In the genomic region with DNA sequence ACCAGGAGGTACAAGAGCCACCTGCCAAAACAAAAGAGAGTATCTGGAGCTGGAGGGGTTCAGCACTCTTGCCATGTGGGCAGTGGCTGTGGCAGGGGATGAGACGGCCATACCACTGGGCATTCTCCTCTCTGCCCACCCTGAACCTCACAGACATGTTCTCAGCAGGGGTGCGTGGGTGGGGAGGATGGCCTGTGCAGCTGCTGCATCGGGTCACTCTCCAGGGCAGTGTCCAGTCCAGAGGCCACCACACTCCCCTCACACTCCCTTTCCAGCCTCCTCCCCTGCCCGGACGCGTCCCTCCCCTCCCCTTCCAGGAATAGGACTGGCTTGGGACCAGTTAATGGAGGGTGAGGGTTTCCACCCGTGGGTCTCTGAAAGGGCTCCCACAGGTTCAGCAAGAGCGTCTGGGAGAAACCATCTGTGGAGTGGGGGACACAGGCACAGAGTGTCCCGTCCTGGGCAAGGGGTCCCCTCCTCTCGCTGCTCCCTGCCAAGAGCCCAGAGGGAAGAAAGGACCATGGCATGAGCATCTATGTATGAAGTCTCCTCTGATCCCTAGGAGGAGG, we compare ENCODE assay signal across 9 cellular contexts. TPM values are rescaled to one million over a fixed set of nuclear protein-coding genes. Genes with fewer than 3 reads are reported as not detected.
DNase-seq lines count a peak whose midpoint lies in the region; ATAC-seq and TF ChIP-seq lines count a peak whose summit lies in the region.
"Had no signal": no experiment of that assay in that cellular context is flagged by ENCODE, and none has a peak within 500 bp of the region (broad histone marks: within the 10 kb centered on the region; RNA-seq: fewer than 3 reads in every experiment).

No MANE protein-coding gene starts in this region.

- H3K27me3 Mint-ChIP-seq in Caco-2 (ENCODE audit: insufficient read depth, unreplicated experiment) (no peaks in the 10 kb centered on the region), T-cell (peaks cover 0 to 3% of the 10 kb centered on the region in 2 donors)

- H3K4me1 ChIP-seq in Caco-2, result peaks cover 5% of the 10 kb centered on the region; the same call in 1 of the 2 replicates
- no peaks in the 10 kb centered on the region for H3K4me1 ChIP-seq in prostate gland (replicated peaks)

- no peak for TF ChIP-seq POLR2A in prostate gland (IDR thresholded peaks at IDR 0.05)

- POLR2A ChIA-PET in Caco-2 (lab: Charles Lee), result interaction anchor here (1.0 kb wide), 1 partner anchor 148 kb away, joined by 3 read pairs; the partner anchor contains the start of genes C12orf57 and RNU7-1
- POLR2A ChIA-PET in T-cell (lab: Charles Lee), result no interaction called here

- H3K36me3 ChIP-seq in Caco-2 (ENCODE audit: control insufficient read depth, insufficient read depth, low read length) (no peaks in the 10 kb centered on the region), prostate gland (peaks cover 0 to 7% of the 10 kb centered on the region in 2 donors)

- H3K9me3 ChIP-seq in Caco-2, result no peaks in the 10 kb centered on the region
- no peaks in the 10 kb centered on the region for H3K9me3 ChIP-seq in prostate gland

- DNase-seq in Caco-2 (peak in 1 of 2 experiments; percentile 39), T-cell (no peak), fibroblast of villous mesenchyme (ENCODE audit: low read depth) (peak; percentile 16), prostate gland (ENCODE audit: low spot score) (no peak), SK-N-DZ (ENCODE audit: low spot score) (no peak), dedifferentiated amniotic fluid mesenchymal stem cell (ENCODE audit: extremely low spot score) (no peak)

- peak overlapping the region; percentile 66 to 77 for H3K27ac ChIP-seq in prostate gland

- peak in 1 of 4 experiments; percentile 20 for ATAC-seq in T-cell (replicated peaks in 1 of 4)
- no peak for ATAC-seq in HG03457 (IDR thresholded peaks at IDR 0.05; ENCODE audit: unreplicated experiment)
- no peak for ATAC-seq in GM18858 (IDR thresholded peaks at IDR 0.05; ENCODE audit: unreplicated experiment)

- peak overlapping the region; percentile 56 for H3K4me3 Mint-ChIP-seq in Caco-2 (ENCODE audit: unreplicated experiment)
- peak overlapping the region; percentile 74 to 80 (median 80) for H3K4me3 Mint-ChIP-seq in T-cell

- no peak overlapping the region for H3K4me3 ChIP-seq in Caco-2 (ENCODE audit: low read depth, low read length)
- H3K4me3 ChIP-seq in fibroblast of villous mesenchyme (ENCODE audit: low read depth, low read length), result peak overlapping the region; percentile 67
- H3K4me3 ChIP-seq in prostate gland, result peak overlapping the region; percentile 21 to 32

- H3K36me3 Mint-ChIP-seq in Caco-2 (ENCODE audit: insufficient read depth, unreplicated experiment), result peaks cover 18% of the 10 kb centered on the region
- H3K36me3 Mint-ChIP-seq in T-cell, result no peaks in the 10 kb centered on the region

- BruUV-seq in Caco-2 (replicated peaks; lab: Mats Ljungman, UMichigan), result no TSS peak

- CTCF ChIA-PET in Caco-2 (lab: Charles Lee), result interaction anchor here (0.9 to 2.0 kb wide), 5 partner anchors 16 to 148 kb away, joined by 3 to 9 read pairs (median 4); partner anchors contain the start of genes C12orf57, C1RL, C1S and RNU7-1
- CTCF ChIA-PET in T-cell (lab: Charles Lee), result interaction anchor here in 1 of 2 donors (0.7 to 1.3 kb wide), 5 partner anchors 11 to 222 kb away, joined by 3 to 4 read pairs (median 3); no protein-coding TSS in a partner anchor

- no peak for TF ChIP-seq CTCF in Caco-2 (IDR thresholded peaks at IDR 0.05; ENCODE audit: insufficient read depth in 1 of 2, low read depth in 1 of 2, low read length in 1 of 2, severe bottlenecking in 1 of 2, unreplicated experiment in 1 of 2)
- TF ChIP-seq CTCF in fibroblast of villous mesenchyme (IDR thresholded peaks at IDR 0.05; ENCODE audit: insufficient read depth, low read depth, low read length), result no peak
- TF ChIP-seq CTCF in prostate gland (IDR thresholded peaks at IDR 0.05), result no peak

- H3K27ac Mint-ChIP-seq in Caco-2 (ENCODE audit: unreplicated experiment), result peak overlapping the region; percentile 76
- H3K27ac Mint-ChIP-seq in T-cell, result peak overlapping the region; percentile 66 to 89

- H3K9me3 Mint-ChIP-seq in Caco-2 (ENCODE audit: unreplicated experiment) (no peaks in the 10 kb centered on the region), T-cell (no peaks in the 10 kb centered on the region)

- 15% methylated on average over 10 of the region's 10 CpGs for WGBS in prostate gland

- intact Hi-C loops in Caco-2 (cut with micrococcal nuclease; ENCODE audit: unreplicated experiment) (loop anchor here (1.0 to 5.0 kb wide), 6 partner anchors 17 to 147 kb away; partner anchors contain the start of genes C12orf57, C1S and LPCAT3), prostate gland (cut with DNase I) (loop anchor here (1.0 kb wide), 1 partner anchor 31 kb away; the partner anchor contains the start of gene C1S)

- H3K27me3 ChIP-seq in Caco-2 (replicated peaks; ENCODE audit: control insufficient read depth, insufficient read depth, low read length) (no peaks in the 10 kb centered on the region), prostate gland (replicated peaks; ENCODE audit: insufficient read depth) (no peaks in the 10 kb centered on the region)

- H3K4me1 Mint-ChIP-seq in Caco-2 (ENCODE audit: low read depth, unreplicated experiment), result no peaks in the 10 kb centered on the region
- peaks cover 10 to 12% (median 12%) of the 10 kb centered on the region in 3 donors for H3K4me1 Mint-ChIP-seq in T-cell

RNA-seq across cellular contexts. Expression of gene C1R, which starts 0.5 kb away (rescaled TPM):
- 3.9 and 4.2 TPM in 2 replicates for total RNA-seq in Caco-2 (2022)
- 1 to 10 TPM; 2.2 to 5.9 (median 3.6) TPM for total RNA-seq in T-cell
- total RNA-seq in fibroblast of villous mesenchyme, result 83.4 and 84.2 TPM in 2 replicates
- total RNA-seq in prostate gland, result 100 to 1,000 TPM; 104 to 261 TPM
- 1.5 and 3.6 TPM in 2 replicates for polyA plus RNA-seq in SK-N-DZ (2014; cell fraction: cytosol; rRNA removed)
- polyA plus RNA-seq in SK-N-DZ (2014; cell fraction: nucleus; rRNA removed), result 3.6 and 4.6 TPM in 2 replicates

RNA-seq across cellular contexts. Expression of gene C1RL, which starts 17.3 kb away (rescaled TPM):
- total RNA-seq in Caco-2 (2022) (38.7 and 40.2 TPM in 2 replicates), T-cell (10 to 100 TPM; 18.1 to 36.6 (median 30.8) TPM), fibroblast of villous mesenchyme (30.2 and 34.5 TPM in 2 replicates), prostate gland (10 to 100 TPM; 48.2 to 86.2 TPM)
- polyA plus RNA-seq in SK-N-DZ (2014; cell fraction: cytosol; rRNA removed), result 7.5 and 8.1 TPM in 2 replicates
- 8.9 and 12.6 TPM in 2 replicates for polyA plus RNA-seq in SK-N-DZ (2014; cell fraction: nucleus; rRNA removed)

RNA-seq across cellular contexts. Expression of gene C1S, which starts 31.2 kb away (rescaled TPM):
- total RNA-seq in Caco-2 (2022), result 5.3 and 6.1 TPM in 2 replicates
- 1 to 10 TPM; 1.5 to 5.0 (median 4.5) TPM for total RNA-seq in T-cell
- total RNA-seq in fibroblast of villous mesenchyme, result 127 and 146 TPM in 2 replicates
- 100 to 1,000 TPM in 1 of 2 donors, 10 to 100 TPM in 1; 52.7 to 176 TPM for total RNA-seq in prostate gland
- polyA plus RNA-seq in SK-N-DZ (2014; cell fraction: cytosol; rRNA removed), result 0.17 and 1.4 TPM in 2 replicates
- polyA plus RNA-seq in SK-N-DZ (2014; cell fraction: nucleus; rRNA removed), result 1.1 and 1.6 TPM in 2 replicates

RNA-seq across cellular contexts. Expression of gene RBP5, which starts 36.9 kb away (rescaled TPM):
- total RNA-seq in Caco-2 (2022), result 0.86 and 1.8 TPM in 2 replicates
- under 1 TPM in 3 of 5 donors, not detected in 2; 0.26 to 0.70 (median 0.59) TPM for total RNA-seq in T-cell
- not detected in 2 replicates for total RNA-seq in fibroblast of villous mesenchyme
- 1 to 10 TPM; 2.4 to 3.5 TPM for total RNA-seq in prostate gland
- not detected in 2 replicates for polyA plus RNA-seq in SK-N-DZ (2014; cell fraction: cytosol; rRNA removed)
- 1.1 and 1.6 TPM in 2 replicates for polyA plus RNA-seq in SK-N-DZ (2014; cell fraction: nucleus; rRNA removed)
- total RNA-seq: frontal cortex had no signal

RNA-seq across cellular contexts. Expression of gene CLSTN3, which starts 38.4 kb away (rescaled TPM):
- total RNA-seq in Caco-2 (2022) (40.2 and 44.3 TPM in 2 replicates), T-cell (10 to 100 TPM; 29.0 to 50.0 (median 41.5) TPM), fibroblast of villous mesenchyme (11.3 and 19.0 TPM in 2 replicates), prostate gland (10 to 100 TPM in 1 of 2 donors, 1 to 10 TPM in 1; 7.7 to 45.7 TPM)
- polyA plus RNA-seq in SK-N-DZ (2014; cell fraction: cytosol; rRNA removed), result 17.8 and 32.5 TPM in 2 replicates
- polyA plus RNA-seq in SK-N-DZ (2014; cell fraction: nucleus; rRNA removed), result 31.9 and 48.0 TPM in 2 replicates

Comparison
In these comparisons a context has a peak if more than half of its experiments do, and no peak if none do; other contexts are left out.
1. RNA of gene C1R, which starts 0.5 kb away (total RNA-seq): 104 to 261 TPM in prostate gland and 83.4 to 84.2 TPM in fibroblast of villous mesenchyme; 3.9 to 4.2 TPM in Caco-2 and 2.2 to 5.9 TPM in T-cell; every median in the first group is over 10 times any median in the second.